In the genomic region with DNA sequence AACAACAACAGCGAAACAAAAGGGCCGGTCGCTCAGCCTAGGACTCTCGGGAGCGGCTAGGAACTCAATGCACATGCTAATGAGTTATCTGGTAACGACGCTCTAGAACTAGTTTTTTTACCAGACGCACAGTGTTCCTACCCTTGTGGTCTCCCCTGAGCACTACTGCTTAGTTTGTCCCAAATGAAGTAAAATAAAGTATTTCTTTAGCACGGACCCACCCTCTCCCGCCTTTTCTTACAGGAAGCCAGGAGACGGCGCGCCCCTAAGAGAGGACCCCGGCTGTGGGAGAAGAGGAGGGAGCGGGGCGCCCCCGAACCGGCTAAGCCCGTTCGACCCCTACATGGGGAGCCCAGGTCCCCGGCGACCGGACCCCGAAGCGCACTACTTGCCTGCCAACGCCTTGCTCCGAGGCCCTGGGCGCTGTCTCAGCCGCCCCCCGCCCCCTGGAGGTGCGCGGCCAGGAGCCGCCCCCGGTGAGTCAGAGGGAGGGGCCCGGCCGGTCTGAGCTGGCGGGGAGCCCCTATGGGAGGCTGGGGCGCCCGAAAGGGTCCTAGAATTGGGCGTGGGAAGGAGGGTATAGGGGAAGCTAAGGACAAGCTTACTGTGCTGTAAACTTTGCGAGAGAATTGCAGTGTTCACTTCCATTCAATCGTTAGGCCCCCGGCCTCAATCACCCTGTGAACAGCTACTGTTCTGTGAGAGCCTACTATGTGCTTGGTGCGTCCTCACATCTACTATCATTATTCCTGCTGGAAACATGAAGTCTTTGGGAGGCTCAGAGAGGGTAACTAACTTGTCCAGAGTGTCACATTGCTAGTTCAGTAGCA, we compare ENCODE assay signal across 8 cellular contexts. TPM values are rescaled to one million over a fixed set of nuclear protein-coding genes. Genes with fewer than 3 reads are reported as not detected.
A peak's percentile ranks its signal among the peaks of the same experiment; 100 is the strongest.
DNase-seq lines count a peak whose midpoint lies in the region; ATAC-seq and TF ChIP-seq lines count a peak whose summit lies in the region.

No MANE protein-coding gene starts in this region.

- H3K27ac ChIP-seq in brain microvascular endothelial cell, result peak overlapping the region; percentile 23

- peak overlapping the region; percentile 99 for H3K4me3 Mint-ChIP-seq in stimulated activated memory B cell treated with anti-CD40 and anti-IgM and Interleukin-4, amounts not matched to agents 10 μg/mL and 1 μg/mL and 100 μg/mL, for 72 hours

- no peaks in the 10 kb centered on the region for H3K36me3 Mint-ChIP-seq in stimulated activated memory B cell treated with anti-CD40 and anti-IgM and Interleukin-4, amounts not matched to agents 10 μg/mL and 1 μg/mL and 100 μg/mL, for 72 hours

- peak overlapping the region; percentile 58 for H3K4me3 ChIP-seq in MG63
- H3K4me3 ChIP-seq in brain microvascular endothelial cell (ENCODE audit: low read depth, low read length), result peak overlapping the region; percentile 72

- ATAC-seq in stimulated activated memory B cell treated with anti-CD40 and anti-IgM and Interleukin-4, amounts not matched to agents 10 μg/mL and 1 μg/mL and 100 μg/mL, for 72 hours, result peak; percentile 56

- H3K9me3 ChIP-seq in MG63, result no peaks in the 10 kb centered on the region

- peaks cover 67% of the 10 kb centered on the region for H3K4me1 Mint-ChIP-seq in stimulated activated memory B cell treated with anti-CD40 and anti-IgM and Interleukin-4, amounts not matched to agents 10 μg/mL and 1 μg/mL and 100 μg/mL, for 72 hours

- TF ChIP-seq CTCF in brain microvascular endothelial cell (IDR thresholded peaks at IDR 0.05; ENCODE audit: low read depth, low read length, missing control alignments) (peak; percentile 13), GM20000 (IDR thresholded peaks at IDR 0.05; ENCODE audit: extremely low read depth, missing control alignments) (no peak)

- DNase-seq in AML-193 (lab: John Stamatoyannopoulos, UW) (peak; percentile 15 to 21), MG63 (peak; percentile 82), brain microvascular endothelial cell (no peak), left kidney (ENCODE audit: low read depth, low spot score) (peak; percentile 71), GM20000 (ENCODE audit: low spot score) (no peak), NCI-H510A (lab: John Stamatoyannopoulos, UW) (no peak)
- no peak for DNase-seq in effector CD4-positive, alpha-beta T cell

- H3K27me3 ChIP-seq in MG63, result no peaks in the 10 kb centered on the region
- H3K27me3 ChIP-seq in brain microvascular endothelial cell (replicated peaks), result no peaks in the 10 kb centered on the region

- no peaks in the 10 kb centered on the region for H3K27me3 Mint-ChIP-seq in stimulated activated memory B cell treated with anti-CD40 and anti-IgM and Interleukin-4, amounts not matched to agents 10 μg/mL and 1 μg/mL and 100 μg/mL, for 72 hours

- H3K36me3 ChIP-seq in MG63 (no peaks in the 10 kb centered on the region; the same call in 1 of the 2 replicates), brain microvascular endothelial cell (replicated peaks) (no peaks in the 10 kb centered on the region)

- H3K9me3 Mint-ChIP-seq in stimulated activated memory B cell treated with anti-CD40 and anti-IgM and Interleukin-4, amounts not matched to agents 10 μg/mL and 1 μg/mL and 100 μg/mL, for 72 hours, result no peaks in the 10 kb centered on the region

- in situ Hi-C loops in brain microvascular endothelial cell (cut with HindIII; ENCODE audit: low pct_ligation_motif_present, low sequenced_read_pairs), result no loop called here

- H3K27ac Mint-ChIP-seq in stimulated activated memory B cell treated with anti-CD40 and anti-IgM and Interleukin-4, amounts not matched to agents 10 μg/mL and 1 μg/mL and 100 μg/mL, for 72 hours, result peak overlapping the region; percentile 99

RNA-seq across cellular contexts. Expression of gene CAPG, which starts 3.6 kb away (rescaled TPM):
- total RNA-seq in MG63 (2014; rRNA removed; shearing (Covaris generic); ENCODE audit: low replicate concordance), result 283 and 538 TPM in 2 replicates

RNA-seq across cellular contexts. Expression of gene SH2D6, which starts 4.7 kb away (rescaled TPM):
- 0.76 and 1.2 TPM in 2 replicates for total RNA-seq in MG63 (2014; rRNA removed; shearing (Covaris generic); ENCODE audit: low replicate concordance)

RNA-seq across cellular contexts. Expression of gene ELMOD3, which starts 59.2 kb away (rescaled TPM):
- total RNA-seq in MG63 (2014; rRNA removed; shearing (Covaris generic); ENCODE audit: low replicate concordance), result 3.9 and 25.3 TPM in 2 replicates

RNA-seq across cellular contexts. Expression of gene RETSAT, which starts 59.5 kb away (rescaled TPM):
- 28.3 and 40.1 TPM in 2 replicates for total RNA-seq in MG63 (2014; rRNA removed; shearing (Covaris generic); ENCODE audit: low replicate concordance)

Comparison
In these comparisons a context has a peak if more than half of its experiments do, and no peak if none do; other contexts are left out.
1. DNase-seq: peak in AML-193 (2 of 2), MG63 (single experiment) and left kidney (single experiment); none in brain microvascular endothelial cell (single experiment), GM20000 (single experiment), NCI-H510A (single experiment) and effector CD4-positive, alpha-beta T cell (single experiment).